ENCODE assay signal across 9 cellular contexts in the genomic region with DNA sequence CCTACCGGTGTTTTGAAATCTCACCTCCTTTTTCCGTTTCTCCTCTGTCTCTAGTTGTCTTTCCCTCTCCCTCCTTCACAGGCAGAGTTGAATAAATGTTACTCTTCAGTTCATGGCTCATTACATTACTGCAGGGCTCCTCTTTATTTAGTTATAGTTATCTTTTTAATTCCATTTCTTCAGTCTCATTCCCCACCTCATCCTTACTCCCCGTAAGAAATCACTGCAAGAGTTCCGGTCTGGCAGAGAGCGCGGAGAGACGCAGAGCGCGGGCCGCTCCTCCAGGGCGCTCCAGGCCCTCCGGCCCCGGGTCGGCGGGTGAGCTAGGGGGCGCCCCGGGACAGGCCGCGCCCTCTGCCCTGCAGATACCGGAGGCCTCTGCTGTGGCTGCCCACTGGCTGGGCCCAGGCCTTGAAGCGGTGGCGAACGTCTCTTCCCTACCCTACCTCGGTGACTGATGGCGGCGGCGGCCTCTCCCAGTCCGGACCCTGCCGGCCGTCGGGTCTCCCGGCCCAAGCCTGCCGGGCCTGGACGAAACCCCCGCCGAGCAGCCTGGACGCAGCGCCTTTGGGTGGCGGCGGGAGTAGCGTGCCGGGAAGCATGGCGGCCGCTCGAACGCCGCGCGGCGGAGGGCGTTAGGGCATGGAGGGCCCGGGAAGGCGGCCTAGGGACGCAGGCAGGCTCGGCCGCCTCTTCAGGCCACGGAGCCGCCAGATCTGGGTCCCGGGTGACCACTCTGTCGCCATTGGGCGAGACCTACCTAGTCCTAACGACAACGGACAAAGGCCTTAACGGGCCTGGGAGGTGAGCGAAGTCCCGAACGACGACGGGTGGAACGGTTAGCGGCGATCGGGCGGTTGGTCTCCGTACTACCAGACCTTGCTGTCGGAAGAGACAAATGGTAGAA. TPM values are rescaled to one million over a fixed set of nuclear protein-coding genes. Genes with fewer than 3 reads are reported as not detected.
DNase-seq lines count a peak whose midpoint lies in the region; ATAC-seq and TF ChIP-seq lines count a peak whose summit lies in the region.
"Had no signal": no experiment of that assay in that cellular context is flagged by ENCODE, and none has a peak within 500 bp of the region (broad histone marks: within the 10 kb centered on the region; RNA-seq: fewer than 3 reads in every experiment).

No MANE protein-coding gene starts in this region.

- CTCF ChIA-PET in PC-9 (lab: Charles Lee): no interaction called here

- H4K20me1 ChIP-seq in PC-9 (ENCODE audit: insufficient read depth) (no peaks in the 10 kb centered on the region), neural progenitor cell (ENCODE audit: low read depth) (no peaks in the 10 kb centered on the region)

- H3K79me2 ChIP-seq in PC-9 (ENCODE audit: low read depth) (peaks cover 36% of the 10 kb centered on the region), neural progenitor cell (ENCODE audit: low read depth) (peaks cover 27% of the 10 kb centered on the region)

- no peaks in the 10 kb centered on the region for H3K9me2 ChIP-seq in PC-9 (ENCODE audit: insufficient read depth)

- H3K4me3 ChIP-seq in PC-9: peak overlapping the region; percentile 85
- peak overlapping the region; percentile 54 to 60 for H3K4me3 ChIP-seq in foreskin fibroblast (ENCODE audit: low read depth in 1 of 2, low read length in 2 of 2)
- H3K4me3 ChIP-seq in neural progenitor cell: peak overlapping the region; percentile 67
- peak overlapping the region; percentile 76 to 79 for H3K4me3 ChIP-seq in stomach smooth muscle (ENCODE audit: low read length in 2 of 2)

- H3K27ac ChIP-seq in PC-9 (peak overlapping the region; percentile 93), neural progenitor cell (peak overlapping the region; percentile 47), stomach smooth muscle (ENCODE audit: low read length) (peak overlapping the region; percentile 95)

- H3K4me2 ChIP-seq in PC-9 (peak overlapping the region; percentile 71), neural progenitor cell (peak overlapping the region; percentile 81)

- no peaks in the 10 kb centered on the region for H3K9me3 ChIP-seq in PC-9 (ENCODE audit: insufficient read depth, low read depth)
- no peaks in the 10 kb centered on the region for H3K9me3 ChIP-seq in neural progenitor cell (ENCODE audit: low read depth)
- no peaks in the 10 kb centered on the region for H3K9me3 ChIP-seq in stomach smooth muscle (ENCODE audit: control insufficient read depth in 2 of 2, low read length in 2 of 2)

- no peaks in the 10 kb centered on the region for H3K27me3 ChIP-seq in PC-9 (ENCODE audit: insufficient read depth, low read depth)
- H3K27me3 ChIP-seq in neural progenitor cell: no peaks in the 10 kb centered on the region
- H3K27me3 ChIP-seq in stomach smooth muscle (ENCODE audit: control insufficient read depth in 1 of 2, insufficient read depth in 2 of 2, low read length in 2 of 2): no peaks in the 10 kb centered on the region

- peaks cover 4% of the 10 kb centered on the region for H3K36me3 Mint-ChIP-seq in neural progenitor cell

- peak; percentile 80 for TF ChIP-seq POLR2A in GM19099 (IDR thresholded peaks at IDR 0.05; ENCODE audit: extremely low read depth, insufficient read length, low read depth)

- H3K9ac ChIP-seq in neural progenitor cell: peak overlapping the region; percentile 38
- peak overlapping the region; percentile 84 to 92 for H3K9ac ChIP-seq in stomach smooth muscle (ENCODE audit: low read length in 2 of 2)

- ATAC-seq in HG03378 (IDR thresholded peaks at IDR 0.05; ENCODE audit: unreplicated experiment): peak; percentile 63

- peak overlapping the region; percentile 82 for H3K27ac Mint-ChIP-seq in neural progenitor cell

- H3F3A ChIP-seq in PC-9 (ENCODE audit: insufficient read depth, low read depth): peaks cover 11% of the 10 kb centered on the region
- peaks cover 21% of the 10 kb centered on the region for H3F3A ChIP-seq in neural progenitor cell (ENCODE audit: low read depth)

- H2AFZ ChIP-seq in PC-9: peak overlapping the region; percentile 87
- H2AFZ ChIP-seq in neural progenitor cell (replicated peaks): peak overlapping the region; percentile 64

- H3K4me1 Mint-ChIP-seq in neural progenitor cell: peaks cover 29% of the 10 kb centered on the region

- POLR2A ChIA-PET in PC-9 (lab: Charles Lee; ENCODE audit: unreplicated experiment): interaction anchor here (0.6 to 0.9 kb wide), 8 partner anchors 11 to 363 kb away, joined by 3 to 19 read pairs (median 6); a partner anchor contains a TSS

- H3K9me3 Mint-ChIP-seq in neural progenitor cell: peaks cover 6% of the 10 kb centered on the region

- peaks cover 12% of the 10 kb centered on the region for H3K27me3 Mint-ChIP-seq in neural progenitor cell (ENCODE audit: insufficient read depth, low read depth)

- peak; percentile 59 for TF ChIP-seq CTCF in PC-9 (conservative IDR thresholded peaks at IDR 0.05)
- TF ChIP-seq CTCF in foreskin fibroblast (IDR thresholded peaks at IDR 0.05; ENCODE audit: low read depth, low read length): peak; percentile 21
- TF ChIP-seq CTCF in neural progenitor cell (IDR thresholded peaks at IDR 0.05): peak; percentile 58

- intact Hi-C loops in PC-9 (cut with micrococcal nuclease; ENCODE audit: unreplicated experiment): loop anchor here (1.0 kb wide), 5 partner anchors 12 to 100 kb away; no protein-coding TSS in a partner anchor

- peak overlapping the region; percentile 86 for H3K4me3 Mint-ChIP-seq in neural progenitor cell

- TSS peak; percentile 56 for BruUV-seq in PC-9 (replicated peaks; lab: Mats Ljungman, UMichigan)

- DNase-seq in Ammon's horn (ENCODE audit: low spot score) (peak; percentile 54), PC-9 (peak; percentile 63 to 87), foreskin fibroblast (peak; percentile 72 to 90), neural progenitor cell (ENCODE audit: low spot score) (peak; percentile 91)
- DNase-seq in activated effector memory CD4-positive, alpha-beta T cell treated with anti-CD3 and anti-CD28 coated beads, Interleukin-2, amount 50 U/mL, for 16 hours: peak; percentile 90

- no peaks in the 10 kb centered on the region for H3K36me3 ChIP-seq in PC-9 (ENCODE audit: low read depth)
- H3K36me3 ChIP-seq in neural progenitor cell: no peaks in the 10 kb centered on the region
- H3K36me3 ChIP-seq in stomach smooth muscle (ENCODE audit: control insufficient read depth in 2 of 2, insufficient read depth in 2 of 2, low read length in 2 of 2): no peaks in the 10 kb centered on the region

- peaks cover 29% of the 10 kb centered on the region for H3K4me1 ChIP-seq in PC-9 (replicated peaks; ENCODE audit: insufficient read depth)
- H3K4me1 ChIP-seq in neural progenitor cell: peaks cover 17% of the 10 kb centered on the region
- peaks cover 6% of the 10 kb centered on the region for H3K4me1 ChIP-seq in stomach smooth muscle (ENCODE audit: control insufficient read depth, insufficient read depth, low read length)

RNA-seq across cellular contexts. Expression of gene HMGN4, which starts 16.4 kb away (rescaled TPM):
- 86.9 and 90.5 TPM in 2 replicates for total RNA-seq in PC-9 (2021)
- 81.8 and 86.8 TPM in 2 replicates for total RNA-seq in neural progenitor cell (ENCODE audit: low replicate concordance)

RNA-seq across cellular contexts. Expression of gene BTN1A1, which starts 21.6 kb away (rescaled TPM):
- not detected in 2 replicates for total RNA-seq in PC-9 (2021)
- total RNA-seq in neural progenitor cell (ENCODE audit: low replicate concordance): not detected in 2 replicates
- total RNA-seq: T-helper 2 cell treated with Interferon-gamma antibody and Interleukin-4, amounts not matched to agents 100 ng/mL and 5 ng/mL, for 36 hours had no signal

Comparison
In these comparisons a context has a peak if more than half of its experiments do, and no peak if none do; other contexts are left out.
1. Peak in every context shown above with its lines: DNase-seq, ATAC-seq, H3K4me3 ChIP-seq and H3K27ac ChIP-seq.